Comparison of ENCODE assay signal across 5 cellular contexts in genomic region chr11:130544266-130544665, GRCh38.
"Had no signal": no experiment of that assay in that cellular context is flagged by ENCODE, and none has a peak within 500 bp of the region (broad histone marks: within the 10 kb centered on the region; RNA-seq: fewer than 3 reads in every experiment).

No MANE protein-coding gene starts in this region.

- ATAC-seq: HepG2, K562 had no signal

- DNase-seq: IMR-90, KBM-7 had no signal

- H3K4me3 ChIP-seq: K562 had no signal

- H3K27ac ChIP-seq: HL-60 had no signal
